8 cellular contexts compared by ENCODE assay signal in the genomic region with DNA sequence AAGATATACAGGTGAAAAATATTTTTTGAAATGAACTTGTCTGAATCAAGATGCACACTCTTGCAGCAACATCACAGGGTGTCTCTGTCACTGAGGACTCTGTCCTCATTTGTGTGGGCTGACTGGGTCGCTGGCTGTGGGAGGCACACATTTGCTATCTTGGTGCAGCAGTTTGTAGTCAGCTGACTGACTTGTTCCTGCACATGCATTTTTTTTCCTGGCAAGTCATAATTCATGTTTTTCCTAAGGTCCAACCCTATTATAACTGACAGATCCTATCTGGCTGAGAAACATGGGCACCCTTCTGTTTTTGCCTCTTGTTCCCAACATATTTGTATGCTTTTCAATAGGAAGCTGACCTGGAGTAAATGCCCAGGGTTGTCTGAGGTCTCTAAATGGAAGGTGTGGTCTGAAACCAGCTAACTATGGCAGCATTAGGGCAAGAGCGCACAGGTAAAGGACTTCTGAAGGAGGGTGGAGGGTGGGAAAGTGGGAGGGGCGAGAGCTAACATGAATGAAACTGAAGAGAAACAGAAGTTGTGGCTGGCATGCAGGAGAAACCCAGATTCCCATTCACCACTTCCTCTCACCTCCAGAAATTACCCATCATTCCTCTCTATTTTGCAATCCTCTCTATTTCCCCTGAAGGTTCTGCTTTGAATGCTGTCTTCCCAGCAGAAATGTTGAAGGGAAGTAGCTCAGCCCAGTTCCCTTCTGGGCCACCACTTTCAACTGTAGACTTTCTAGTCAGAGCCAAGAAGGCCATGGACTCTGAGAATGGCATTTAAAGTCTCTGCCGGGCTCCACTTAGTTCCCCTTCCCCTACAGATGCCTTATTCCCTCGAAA.
DNase-seq lines count a peak whose midpoint lies in the region; ATAC-seq and TF ChIP-seq lines count a peak whose summit lies in the region.

No MANE protein-coding gene starts in this region.

- H3K27me3 ChIP-seq in HCT116 (ENCODE audit: insufficient read depth, low read length) (no peaks in the 10 kb centered on the region), sigmoid colon (no peaks in the 10 kb centered on the region)

- TF ChIP-seq CTCF in HCT116 (IDR thresholded peaks at IDR 0.05 in 2 of 3, conservative IDR thresholded peaks at IDR 0.05 in 1 of 3; ENCODE audit: borderline replicate concordance in 1 of 3, insufficient read depth in 1 of 3, low read depth in 2 of 3, low read length in 2 of 3), result no peak
- no peak for TF ChIP-seq CTCF in sigmoid colon (IDR thresholded peaks at IDR 0.05)

- H3K27ac ChIP-seq in HCT116 (ENCODE audit: low read depth, low read length) (no peak overlapping the region), sigmoid colon (peak overlapping the region; percentile 51 to 75 (median 73))

- 50 to 56% methylated on average over 5 of the region's 5 CpGs for WGBS in sigmoid colon, 2 donors

- RAD21 ChIA-PET in HCT116 (lab: Charles Lee; ENCODE audit: low non-redundant PET in 1 of 2, low total read pairs in 2 of 2, uncharacterized antibody in 2 of 2, unreplicated experiment in 2 of 2), result no interaction called here

- POLR2A ChIA-PET in HCT116 (lab: Charles Lee), result interaction anchor here (2.7 kb wide), 1 partner anchor 40 kb away, joined by 10 read pairs; no protein-coding TSS in a partner anchor

- no peak overlapping the region for H2AFZ ChIP-seq in HCT116 (ENCODE audit: low read depth, low read length, poor library complexity, severe bottlenecking)

- no peak for DNase-seq in HCT116 (ENCODE audit: low read depth, low spot score)
- DNase-seq in SIG-M5 treated with dmso at 0.1 percent for 504 hours (lab: John Stamatoyannopoulos, UW; ENCODE audit: unreplicated experiment), result peak; percentile 95
- peak; percentile 27 for DNase-seq in fibroblast of peridontal ligament (ENCODE audit: extremely low read depth)
- no peak for DNase-seq in sigmoid colon
- no peak for DNase-seq in DMS 273 treated with DMSO at 0.1 percent for 48 hours (lab: John Stamatoyannopoulos, UW)
- DNase-seq in NCI-H524 (lab: John Stamatoyannopoulos, UW), result no peak
- no peak for DNase-seq in kidney glomerular epithelial cell (lab: John Stamatoyannopoulos, UW)
- no peak for DNase-seq in HPDE6-E6E7 (ENCODE audit: extremely low spot score)

- no peaks in the 10 kb centered on the region for H3K9me2 ChIP-seq in HCT116 (ENCODE audit: insufficient read depth)

- no peaks in the 10 kb centered on the region for H3K79me2 ChIP-seq in HCT116 (ENCODE audit: insufficient read depth, low read length)

- no peak for TF ChIP-seq EP300 in sigmoid colon (IDR thresholded peaks at IDR 0.05)

- H3K4me2 ChIP-seq in HCT116 (ENCODE audit: low read length), result peak overlapping the region; percentile 61

- intact Hi-C loops in HCT116 (cut with micrococcal nuclease), result no loop called here
- intact Hi-C loops in sigmoid colon (cut with DNase I), result loop anchor here (5.0 to 10.0 kb wide), 3 partner anchors 39 to 164 kb away; a partner anchor contains a TSS

- CTCF ChIA-PET in HCT116 (lab: Charles Lee), result no interaction called here

- no peak for TF ChIP-seq RAD21 in HCT116 (IDR thresholded peaks at IDR 0.05; ENCODE audit: low read depth)

- ATAC-seq in HCT116, result no peak

- H3K36me3 ChIP-seq in HCT116 (ENCODE audit: control insufficient read depth in 1 of 2, insufficient read depth in 2 of 2, low read length in 2 of 2) (no peaks in the 10 kb centered on the region), sigmoid colon (no peaks in the 10 kb centered on the region)

- peaks cover 32 to 55% of the 10 kb centered on the region in 2 experiments for H3K4me1 ChIP-seq in HCT116 (ENCODE audit: control insufficient read depth in 1 of 2, insufficient read depth in 2 of 2, low read length in 2 of 2)
- peaks cover 0 to 69% (median 59%) of the 10 kb centered on the region in 4 donors for H3K4me1 ChIP-seq in sigmoid colon

- no TSS peak for BruUV-seq in HCT116 (replicated peaks; lab: Mats Ljungman, UMichigan)

- H3K4me3 ChIP-seq in HCT116 (replicated peaks in 1 of 2; ENCODE audit: low read depth in 1 of 2, low read length in 2 of 2) (no peak overlapping the region), sigmoid colon (no peak overlapping the region)

- H4K20me1 ChIP-seq in HCT116 (ENCODE audit: insufficient read depth), result no peaks in the 10 kb centered on the region

- no peaks in the 10 kb centered on the region for H3K9me3 ChIP-seq in HCT116 (ENCODE audit: control insufficient read depth in 1 of 2, insufficient read depth in 1 of 2, low read depth in 1 of 2, low read length in 2 of 2)
- no peaks in the 10 kb centered on the region for H3K9me3 ChIP-seq in sigmoid colon

- no peak overlapping the region for H3K9ac ChIP-seq in HCT116 (ENCODE audit: low read length)

- TF ChIP-seq POLR2A in HCT116 (IDR thresholded peaks at IDR 0.05; ENCODE audit: borderline replicate concordance, extremely low read depth, insufficient read depth, insufficient read length) (no peak), sigmoid colon (IDR thresholded peaks at IDR 0.05) (no peak)

TF ChIP-seq in HCT116, 20 proteins besides CTCF, POLR2A, EP300 and RAD21:
- peak; percentile 41; the same call in 1 of the 2 replicates for TF ChIP-seq CEBPB (IDR thresholded peaks at IDR 0.05; ENCODE audit: low read depth)
- no peak for TF ChIP-seq ZFX (IDR thresholded peaks at IDR 0.05)

Comparison
In these comparisons a context has a peak if more than half of its experiments do, and no peak if none do; other contexts are left out.
1. DNase-seq: peak in SIG-M5 treated with dmso at 0.1 percent for 504 hours (single experiment) and fibroblast of peridontal ligament (single experiment); none in HCT116 (single experiment), sigmoid colon (single experiment), DMS 273 treated with DMSO at 0.1 percent for 48 hours (single experiment), NCI-H524 (0 of 2), kidney glomerular epithelial cell (single experiment) and HPDE6-E6E7 (single experiment).